In genomic region chr3:4525555-4526238, GRCh38 we compare ENCODE assay signal across 36 cellular contexts. TPM values are rescaled to one million over a fixed set of nuclear protein-coding genes. Genes with fewer than 3 reads are reported as not detected.
A peak's percentile ranks its signal among the peaks of the same experiment; 100 is the strongest.
DNase-seq lines count a peak whose midpoint lies in the region; ATAC-seq, FAIRE-seq and TF ChIP-seq lines count a peak whose summit lies in the region.
"Had no signal": no experiment of that assay in that cellular context is flagged by ENCODE, and none has a peak within 500 bp of the region (broad histone marks: within the 10 kb centered on the region; RNA-seq: fewer than 3 reads in every experiment).

No MANE protein-coding gene starts in this region.

- H3K9me3 ChIP-seq in HEK293 (ENCODE audit: control insufficient read depth, insufficient read depth, low read depth, low read length) = no peaks in the 10 kb centered on the region
- no peaks in the 10 kb centered on the region for H3K9me3 ChIP-seq in K562 (replicated peaks; ENCODE audit: control insufficient read depth, insufficient read depth, low read depth, low read length)
- H3K9me3 ChIP-seq: breast epithelium, esophagus squamous epithelium, heart left ventricle, psoas muscle, sigmoid colon, transverse colon had no signal

- H3K4me3 Mint-ChIP-seq in stimulated activated naive B cell treated with anti-CD40 and anti-IgM and Interleukin-4, amounts not matched to agents 10 μg/mL and 1 μg/mL and 100 μg/mL, for 72 hours = no peak overlapping the region
- H3K4me3 Mint-ChIP-seq: activated CD4-positive, alpha-beta T cell treated with anti-CD3 and anti-CD28 coated beads, Interleukin-2, amount 10 ng/mL, durations not matched to agents 7 days and 5 days; activated naive CD8-positive, alpha-beta T cell treated with anti-CD3 and anti-CD28 coated beads for 36 hours; activated T-cell treated with anti-CD3 and anti-CD28 coated beads, Interleukin-2, amount 50 U/mL, for 24 hours; CD4-positive, alpha-beta T cell; natural killer cell had no signal

- no peaks in the 10 kb centered on the region for H4K20me1 ChIP-seq in K562 (replicated peaks; ENCODE audit: control insufficient read depth, insufficient read depth, low read length)

- H3K79me2 ChIP-seq in K562 (ENCODE audit: control insufficient read depth, insufficient read depth, low read length) = peaks cover 3% of the 10 kb centered on the region; the same call in 1 of the 3 replicates

- in situ Hi-C loops in K562 (cut with MboI) = no loop called here

- no peaks in the 10 kb centered on the region for H3K27me3 ChIP-seq in K562 (ENCODE audit: control insufficient read depth in 2 of 2, insufficient read depth in 2 of 2, low read length in 2 of 2)
- H3K27me3 ChIP-seq: breast epithelium, dorsolateral prefrontal cortex, esophagus squamous epithelium, heart left ventricle, sigmoid colon, transverse colon had no signal

- no peaks in the 10 kb centered on the region for H3K9me3 Mint-ChIP-seq in stimulated activated naive B cell treated with anti-CD40 and anti-IgM and Interleukin-4, amounts not matched to agents 10 μg/mL and 1 μg/mL and 100 μg/mL, for 72 hours
- H3K9me3 Mint-ChIP-seq: activated CD4-positive, alpha-beta T cell treated with anti-CD3 and anti-CD28 coated beads, Interleukin-2, amount 10 ng/mL, durations not matched to agents 7 days and 5 days; activated naive CD8-positive, alpha-beta T cell treated with anti-CD3 and anti-CD28 coated beads for 36 hours; activated T-cell treated with anti-CD3 and anti-CD28 coated beads, Interleukin-2, amount 50 U/mL, for 24 hours; CD4-positive, alpha-beta T cell; natural killer cell had no signal

- ATAC-seq in K562 (no peak), GM18870 (IDR thresholded peaks at IDR 0.05; ENCODE audit: unreplicated experiment) (no peak)
- ATAC-seq in stimulated activated naive B cell treated with anti-CD40 and anti-IgM and Interleukin-4, amounts not matched to agents 10 μg/mL and 1 μg/mL and 100 μg/mL, for 72 hours (replicated peaks) = no peak
- ATAC-seq: foreskin keratinocyte, heart left ventricle, natural killer cell, psoas muscle had no signal

- no peak for TF ChIP-seq CTCF in HEK293 (tag by site-specific recombination; IDR thresholded peaks at IDR 0.05)
- TF ChIP-seq CTCF in K562 (IDR thresholded peaks at IDR 0.05 in 2 of 3, conservative IDR thresholded peaks at IDR 0.05 in 1 of 3; ENCODE audit: insufficient read depth in 2 of 3, low read depth in 1 of 3, low read length in 3 of 3) = no peak

- no peak for FAIRE-seq in K562 (lab: Jason Lieb, UNC)
- FAIRE-seq: endometrium, kidney had no signal

- no peaks in the 10 kb centered on the region for H3K4me1 ChIP-seq in HEK293 (ENCODE audit: control insufficient read depth, insufficient read depth, low read length)
- peaks cover 8 to 23% of the 10 kb centered on the region in 2 experiments; a peak in 4 of 5 replicates for H3K4me1 ChIP-seq in K562 (replicated peaks in 1 of 2; ENCODE audit: control insufficient read depth in 2 of 2, insufficient read depth in 2 of 2, low read length in 2 of 2)
- H3K4me1 ChIP-seq: foreskin keratinocyte had no signal

- no peaks in the 10 kb centered on the region for H3K27me3 Mint-ChIP-seq in stimulated activated naive B cell treated with anti-CD40 and anti-IgM and Interleukin-4, amounts not matched to agents 10 μg/mL and 1 μg/mL and 100 μg/mL, for 72 hours
- H3K27me3 Mint-ChIP-seq: activated CD4-positive, alpha-beta T cell treated with anti-CD3 and anti-CD28 coated beads, Interleukin-2, amount 10 ng/mL, durations not matched to agents 7 days and 5 days; activated naive CD8-positive, alpha-beta T cell treated with anti-CD3 and anti-CD28 coated beads for 36 hours; activated T-cell treated with anti-CD3 and anti-CD28 coated beads, Interleukin-2, amount 50 U/mL, for 24 hours; CD4-positive, alpha-beta T cell had no signal

- peaks cover 47 to 83% of the 10 kb centered on the region in 2 donors for H3K4me1 Mint-ChIP-seq in stimulated activated naive B cell treated with anti-CD40 and anti-IgM and Interleukin-4, amounts not matched to agents 10 μg/mL and 1 μg/mL and 100 μg/mL, for 72 hours

- peaks cover 47 to 59% of the 10 kb centered on the region in 2 donors for H3K36me3 Mint-ChIP-seq in stimulated activated naive B cell treated with anti-CD40 and anti-IgM and Interleukin-4, amounts not matched to agents 10 μg/mL and 1 μg/mL and 100 μg/mL, for 72 hours
- H3K36me3 Mint-ChIP-seq: natural killer cell had no signal

- peaks cover 0 to 5% of the 10 kb centered on the region in 2 experiments; a peak in 1 of 3 replicates for H3K36me3 ChIP-seq in HEK293 (ENCODE audit: control insufficient read depth in 2 of 2, insufficient read depth in 1 of 2, low read length in 2 of 2)
- H3K36me3 ChIP-seq in K562 (ENCODE audit: control insufficient read depth, insufficient read depth, low read length) = no peaks in the 10 kb centered on the region; the same call in 2 of the 3 replicates
- H3K36me3 ChIP-seq: breast epithelium, esophagus squamous epithelium, transverse colon, WERI-Rb-1 had no signal

- no peaks in the 10 kb centered on the region for H3K9me1 ChIP-seq in K562 (ENCODE audit: control insufficient read depth, insufficient read depth, low read length)

- POLR2A ChIA-PET in HEK293 (lab: Yijun Ruan, JAX) = no interaction called here
- POLR2A ChIA-PET in K562 (lab: Yijun Ruan, JAX) = interaction anchor here (1.5 to 2.8 kb wide), 3 partner anchors 9 to 22 kb away, joined by 3 to 8 read pairs (median 6); no protein-coding TSS in a partner anchor

- 49% methylated on average over 4 of the region's 4 CpGs for WGBS in K562 (ENCODE audit: insufficient coverage, low coverage, missing lambda C conversion rate)

- CTCF ChIA-PET in HEK293 (lab: Yijun Ruan, JAX) (no interaction called here), K562 (lab: Yijun Ruan, JAX; ENCODE audit: low intra/inter-chr PET ratio) (interaction anchor here (0.7 kb wide), 1 partner anchor 11 kb away, joined by 3 read pairs; no protein-coding TSS in a partner anchor)

- DNase-seq in NOMO-1 treated with dmso at 0.1 percent for 144 hours (lab: John Stamatoyannopoulos, UW; ENCODE audit: unreplicated experiment) (peak; percentile 55), K562 (ENCODE audit: extremely low read depth in 1 of 4, low spot score in 3 of 4) (no peak), NCI-H2196 (lab: John Stamatoyannopoulos, UW; ENCODE audit: unreplicated experiment) (no peak), NCI-H1092 (lab: John Stamatoyannopoulos, UW) (no peak)
- DNase-seq in stimulated activated naive B cell treated with anti-CD40 and anti-IgM and Interleukin-4, amounts not matched to agents 10 μg/mL and 1 μg/mL and 100 μg/mL, for 72 hours = no peak
- DNase-seq: activated CD4-positive, alpha-beta T cell treated with anti-CD3 and anti-CD28 coated beads, Interleukin-2, amount 10 ng/mL, durations not matched to agents 7 days and 5 days; activated gamma-delta T cell; activated naive CD8-positive, alpha-beta T cell treated with anti-CD3 and anti-CD28 coated beads for 36 hours; activated T-cell treated with anti-CD3 and anti-CD28 coated beads, Interleukin-2, amount 50 U/mL, for 24 hours; anterior cingulate cortex; CD4-positive, alpha-beta T cell; dorsolateral prefrontal cortex; EL; esophagus squamous epithelium; foreskin keratinocyte; H7; heart left ventricle; kidney; natural killer cell; NCI-H1048; NCI-H1694; NCI-H446 treated with DMSO at 0.1 percent for 48 hours; occipital lobe; psoas muscle; Right ventricle myocardium superior; sigmoid colon; stimulated activated CD4-positive, alpha-beta T cell treated with anti-CD3 and anti-CD28 coated beads, Interleukin-4, amount 100 ng/mL, for 1 hour; T-helper 9 cell; transverse colon; WERI-Rb-1 had no signal

- H3K27ac ChIP-seq in HEK293 (ENCODE audit: extremely low read depth, low read depth, low read length) = no peak overlapping the region
- H3K27ac ChIP-seq in K562 (ENCODE audit: extremely low read depth, low read depth, low read length) = no peak overlapping the region
- H3K27ac ChIP-seq: esophagus squamous epithelium, foreskin keratinocyte, heart left ventricle, HL-60, KMS-11, psoas muscle, transverse colon, WERI-Rb-1 had no signal

- no peak for TF ChIP-seq RAD21 in K562 (CRISPR knock-in tag; conservative IDR thresholded peaks at IDR 0.05 in 1 of 2, IDR thresholded peaks at IDR 0.05 in 1 of 2)

- H3K4me2 ChIP-seq in K562 (ENCODE audit: insufficient read depth, low read length) = no peak overlapping the region
- H3K4me2 ChIP-seq: KMS-11 had no signal

- intact Hi-C loops in K562 (cut with micrococcal nuclease) = no loop called here

- no TSS peak for BruUV-seq in K562 (replicated peaks; lab: Mats Ljungman, UMichigan)

- no peak for TF ChIP-seq EP300 in K562 (IDR thresholded peaks at IDR 0.05; ENCODE audit: low read length)

- no peak for TF ChIP-seq POLR2A in K562 (conservative IDR thresholded peaks at IDR 0.05)

- peak overlapping the region; percentile 37 for H3K27ac Mint-ChIP-seq in stimulated activated naive B cell treated with anti-CD40 and anti-IgM and Interleukin-4, amounts not matched to agents 10 μg/mL and 1 μg/mL and 100 μg/mL, for 72 hours
- H3K27ac Mint-ChIP-seq: activated CD4-positive, alpha-beta T cell treated with anti-CD3 and anti-CD28 coated beads, Interleukin-2, amount 10 ng/mL, durations not matched to agents 7 days and 5 days; activated naive CD8-positive, alpha-beta T cell treated with anti-CD3 and anti-CD28 coated beads for 36 hours; activated T-cell treated with anti-CD3 and anti-CD28 coated beads, Interleukin-2, amount 50 U/mL, for 24 hours; CD4-positive, alpha-beta T cell; natural killer cell had no signal

- H3K4me3 ChIP-seq in HEK293 (ENCODE audit: low read depth, low read length) = no peak overlapping the region
- no peak overlapping the region for H3K4me3 ChIP-seq in K562
- H3K4me3 ChIP-seq: breast epithelium, dorsolateral prefrontal cortex, esophagus squamous epithelium, heart left ventricle, psoas muscle, sigmoid colon, transverse colon had no signal

- H2AFZ ChIP-seq in K562 (ENCODE audit: low read depth, low read length) = no peak overlapping the region

- H3K9ac ChIP-seq in K562 (ENCODE audit: insufficient read depth in 1 of 2, low read depth in 2 of 2, low read length in 2 of 2) = no peak overlapping the region
- H3K9ac ChIP-seq: KMS-11 had no signal

RNA-seq across cellular contexts. Expression of gene ITPR1, which starts 32.5 kb away (rescaled TPM):
- total RNA-seq in K562 (2011; cell fraction: chromatin; rRNA removed; ENCODE audit: low replicate concordance) = 159 and 255 TPM in 2 replicates
- 75.7 and 94.0 TPM in 2 replicates for total RNA-seq in K562 (2011; cell fraction: nucleolus; rRNA removed)
- 134 and 202 TPM in 2 replicates for total RNA-seq in K562 (2011; cell fraction: nucleoplasm; rRNA removed)
- total RNA-seq in K562 (2014; rRNA removed) = 22.4 and 22.9 TPM in 2 replicates
- 40.0 and 43.3 TPM in 2 replicates for total RNA-seq in K562 (2014; rRNA removed; fragmentation: Illumina TruSeq; extraction: Trizol)
- 31.1 and 32.3 TPM in 2 replicates for total RNA-seq in K562 (2015; rRNA removed; fragmentation: Illumina TruSeq; extraction: Trizol)
- 32.0 and 35.2 TPM in 2 replicates for total RNA-seq in K562 (2021)
- polyA plus RNA-seq in K562 (2011; rRNA removed) = 20.6 and 27.4 TPM in 2 replicates
- polyA plus RNA-seq in K562 (2011; cell fraction: cytosol; rRNA removed) = 5.8 and 10.0 TPM in 2 replicates
- 33.1 and 38.3 TPM in 2 replicates for polyA plus RNA-seq in K562 (2011; cell fraction: nucleus; rRNA removed)
- polyA plus RNA-seq in K562 (2012) = 25.5 and 30.9 TPM in 2 replicates
- 23.7 and 24.8 TPM in 2 replicates for polyA plus RNA-seq in K562 (2014; fragmentation: Illumina TruSeq; extraction: Trizol)
- polyA plus RNA-seq in K562 (2014; fragmentation: Nextera tagmentation; extraction: Ambion mirVana) = 10 to 100 TPM; 26.2 to 33.9 TPM
- 17.7 and 23.5 TPM in 2 replicates for polyA plus RNA-seq in K562 (2014; rRNA removed)
- 91.6 and 111 TPM in 2 replicates for polyA minus RNA-seq in K562 (2011; rRNA and poly(A)+ RNA removed)
- polyA minus RNA-seq in K562 (2011; cell fraction: cytosol; rRNA and poly(A)+ RNA removed) = 22.8 and 25.6 TPM in 2 replicates
- 77.7 and 104 TPM in 2 replicates for polyA minus RNA-seq in K562 (2011; cell fraction: nucleus; rRNA and poly(A)+ RNA removed)

RNA-seq across cellular contexts. Expression of gene SUMF1, which starts 58.6 kb away (rescaled TPM):
- total RNA-seq in K562 (2011; cell fraction: chromatin; rRNA removed; ENCODE audit: low replicate concordance) = 20.5 and 21.4 TPM in 2 replicates
- 18.0 and 18.2 TPM in 2 replicates for total RNA-seq in K562 (2011; cell fraction: nucleolus; rRNA removed)
- total RNA-seq in K562 (2011; cell fraction: nucleoplasm; rRNA removed) = 15.5 and 18.3 TPM in 2 replicates
- 6.6 and 8.1 TPM in 2 replicates for total RNA-seq in K562 (2014; rRNA removed)
- total RNA-seq in K562 (2014; rRNA removed; fragmentation: Illumina TruSeq; extraction: Trizol) = 4.2 and 4.6 TPM in 2 replicates
- 4.1 and 4.6 TPM in 2 replicates for total RNA-seq in K562 (2015; rRNA removed; fragmentation: Illumina TruSeq; extraction: Trizol)
- 5.6 and 6.0 TPM in 2 replicates for total RNA-seq in K562 (2021)
- polyA plus RNA-seq in K562 (2011; rRNA removed) = 3.8 and 6.4 TPM in 2 replicates
- polyA plus RNA-seq in K562 (2011; cell fraction: cytosol; rRNA removed) = 5.6 and 16.4 TPM in 2 replicates
- 4.5 and 5.7 TPM in 2 replicates for polyA plus RNA-seq in K562 (2011; cell fraction: nucleus; rRNA removed)
- 3.5 and 4.1 TPM in 2 replicates for polyA plus RNA-seq in K562 (2012)
- polyA plus RNA-seq in K562 (2014; fragmentation: Illumina TruSeq; extraction: Trizol) = 2.9 and 3.7 TPM in 2 replicates
- polyA plus RNA-seq in K562 (2014; fragmentation: Nextera tagmentation; extraction: Ambion mirVana) = 1 to 10 TPM; 1.3 to 1.4 TPM
- polyA plus RNA-seq in K562 (2014; rRNA removed) = 5.2 and 7.4 TPM in 2 replicates
- 10.9 and 15.6 TPM in 2 replicates for polyA minus RNA-seq in K562 (2011; rRNA and poly(A)+ RNA removed)
- polyA minus RNA-seq in K562 (2011; cell fraction: cytosol; rRNA and poly(A)+ RNA removed) = 4.8 and 5.0 TPM in 2 replicates
- 22.3 and 23.8 TPM in 2 replicates for polyA minus RNA-seq in K562 (2011; cell fraction: nucleus; rRNA and poly(A)+ RNA removed)

Comparison
In these comparisons a context has a peak if more than half of its experiments do, and no peak if none do; other contexts are left out.
1. Of the 44 proteins assayed by ChIP-seq in both K562 and HEK293: peak only in K562: none; only in HEK293: ZNF133; in both: none; in neither: 43.